12 cellular contexts compared by ENCODE assay signal in the genomic region with DNA sequence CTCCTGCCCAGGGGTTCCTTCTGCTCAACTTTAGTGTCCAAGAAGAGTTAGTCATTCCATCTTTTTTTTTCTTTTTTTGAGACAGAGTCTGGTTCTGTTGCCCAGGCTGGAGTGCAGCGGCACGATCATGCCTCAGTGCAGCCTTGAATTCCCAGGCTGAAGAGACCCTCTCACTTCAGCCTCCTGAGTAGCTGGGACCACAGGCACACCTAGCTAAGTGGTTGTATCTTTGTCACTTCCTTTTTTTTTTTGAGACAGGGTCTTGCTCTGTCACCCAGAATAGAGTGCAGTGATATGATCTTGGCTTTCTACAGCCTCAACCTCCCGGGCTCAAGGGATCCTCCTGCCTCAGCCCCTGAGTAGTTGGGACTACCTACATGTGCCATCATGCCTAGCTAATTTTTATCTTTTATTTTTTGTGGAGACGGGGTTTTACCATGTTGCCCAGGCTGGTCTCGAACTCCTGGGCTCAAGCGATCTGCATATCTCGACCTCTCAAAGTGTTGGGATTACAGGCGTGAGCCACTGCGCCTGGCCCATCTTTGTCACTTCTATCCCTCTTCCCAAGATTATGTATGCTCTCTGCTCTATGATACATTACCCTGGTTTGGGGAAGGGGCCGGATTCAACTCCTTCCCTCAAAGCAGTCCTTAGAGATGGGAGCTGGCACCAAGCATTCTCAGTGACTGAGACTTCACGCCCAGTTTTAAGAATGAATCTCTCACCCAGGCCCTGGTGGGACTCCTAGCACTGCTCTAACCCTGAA. TPM values are rescaled to one million over a fixed set of nuclear protein-coding genes. Genes with fewer than 3 reads are reported as not detected.
A peak's percentile ranks its signal among the peaks of the same experiment; 100 is the strongest.
DNase-seq lines count a peak whose midpoint lies in the region; ATAC-seq, FAIRE-seq and TF ChIP-seq lines count a peak whose summit lies in the region.
"Had no signal": no experiment of that assay in that cellular context is flagged by ENCODE, and none has a peak within 500 bp of the region (broad histone marks: within the 10 kb centered on the region; RNA-seq: fewer than 3 reads in every experiment).

No MANE protein-coding gene starts in this region.

- no peak overlapping the region for H3K4me3 Mint-ChIP-seq in activated CD8-positive, alpha-beta memory T cell treated with anti-CD3 and anti-CD28 coated beads, Interleukin-2, amount 10 ng/mL, durations not matched to agents 7 days and 5 days
- H3K4me3 Mint-ChIP-seq in activated CD8-positive, alpha-beta T cell treated with anti-CD3 and anti-CD28 coated beads, Interleukin-2, amount 10 ng/mL, durations not matched to agents 7 days and 5 days, result no peak overlapping the region

- H3K36me3 ChIP-seq in keratinocyte (ENCODE audit: control insufficient read depth in 2 of 2, extremely low read depth in 1 of 2, insufficient read depth in 2 of 2, low read length in 2 of 2) (peaks cover 0 to 8% of the 10 kb centered on the region in 2 experiments), stomach (peaks cover 25 to 40% (median 37%) of the 10 kb centered on the region in 4 donors), SJCRH30 (no peaks in the 10 kb centered on the region)
- H3K36me3 ChIP-seq: uterus had no signal

- H3K9ac ChIP-seq in keratinocyte (ENCODE audit: control insufficient read depth, extremely low read depth, insufficient read depth, low read length), result peak overlapping the region; percentile 77

- dilution Hi-C loops in keratinocyte (cut with MboI; ENCODE audit: extremely low pct_ligation_motif_present, low sequenced_read_pairs), result no loop called here

- H3K27me3 ChIP-seq in keratinocyte (ENCODE audit: control insufficient read depth, extremely low read depth, insufficient read depth, low read length) (no peaks in the 10 kb centered on the region), stomach (no peaks in the 10 kb centered on the region), SJCRH30 (no peaks in the 10 kb centered on the region)
- H3K27me3 ChIP-seq: uterus had no signal

- H3K4me2 ChIP-seq in keratinocyte (ENCODE audit: control insufficient read depth, extremely low read depth, insufficient read depth, low read depth, low read length), result peak overlapping the region; percentile 82

- H3K9me3 ChIP-seq in keratinocyte (ENCODE audit: control insufficient read depth, low read depth, low read length) (no peaks in the 10 kb centered on the region), stomach (no peaks in the 10 kb centered on the region), SJCRH30 (replicated peaks) (no peaks in the 10 kb centered on the region)
- H3K9me3 ChIP-seq: uterus had no signal

- TF ChIP-seq CTCF in keratinocyte (optimal IDR thresholded peaks at IDR 0.05 in 1 of 3, IDR thresholded peaks at IDR 0.05 in 1 of 3, conservative IDR thresholded peaks at IDR 0.05 in 1 of 3; ENCODE audit: extremely low read depth in 1 of 3, insufficient read depth in 2 of 3, low read length in 3 of 3) (no peak), stomach (IDR thresholded peaks at IDR 0.05) (no peak)

- peaks cover 26% of the 10 kb centered on the region for H3K4me1 Mint-ChIP-seq in activated CD8-positive, alpha-beta memory T cell treated with anti-CD3 and anti-CD28 coated beads, Interleukin-2, amount 10 ng/mL, durations not matched to agents 7 days and 5 days
- peaks cover 30% of the 10 kb centered on the region for H3K4me1 Mint-ChIP-seq in activated CD8-positive, alpha-beta T cell treated with anti-CD3 and anti-CD28 coated beads, Interleukin-2, amount 10 ng/mL, durations not matched to agents 7 days and 5 days (ENCODE audit: low read depth)

- H2AFZ ChIP-seq in keratinocyte (ENCODE audit: control insufficient read depth, low read length), result peak overlapping the region; percentile 39

- H3K4me3 ChIP-seq in keratinocyte (ENCODE audit: control insufficient read depth in 2 of 3, extremely low read depth in 1 of 3, insufficient read depth in 2 of 3, low read depth in 1 of 3, low read length in 3 of 3), result peak overlapping the region in 2 of 3 experiments; percentile 45 to 55
- no peak overlapping the region for H3K4me3 ChIP-seq in stomach
- no peak overlapping the region for H3K4me3 ChIP-seq in SJCRH30
- H3K4me3 ChIP-seq: uterus had no signal

- no peak for ATAC-seq in activated CD8-positive, alpha-beta memory T cell treated with anti-CD3 and anti-CD28 coated beads, Interleukin-2, amount 10 ng/mL, durations not matched to agents 7 days and 5 days
- ATAC-seq in activated CD8-positive, alpha-beta T cell treated with anti-CD3 and anti-CD28 coated beads, Interleukin-2, amount 10 ng/mL, durations not matched to agents 7 days and 5 days, result no peak

- H3K79me2 ChIP-seq in keratinocyte (ENCODE audit: control insufficient read depth, insufficient read depth, low read length), result peaks cover 1% of the 10 kb centered on the region

- WGBS in stomach, 5 donors, result 83 to 93% (median 89%) methylated on average over 11 of the region's 11 CpGs

- no peaks in the 10 kb centered on the region for H3K9me3 Mint-ChIP-seq in activated CD8-positive, alpha-beta memory T cell treated with anti-CD3 and anti-CD28 coated beads, Interleukin-2, amount 10 ng/mL, durations not matched to agents 7 days and 5 days (ENCODE audit: low read depth)
- H3K9me3 Mint-ChIP-seq in activated CD8-positive, alpha-beta T cell treated with anti-CD3 and anti-CD28 coated beads, Interleukin-2, amount 10 ng/mL, durations not matched to agents 7 days and 5 days (ENCODE audit: insufficient read depth), result no peaks in the 10 kb centered on the region

- no peaks in the 10 kb centered on the region for H3K9me1 ChIP-seq in keratinocyte (ENCODE audit: control insufficient read depth, extremely low read depth, insufficient read depth, low read length)

- CTCF ChIA-PET in activated CD8-positive, alpha-beta memory T cell treated with anti-CD3 and anti-CD28 coated beads, Interleukin-2, amount 10 ng/mL, durations not matched to agents 7 days and 5 days (lab: Charles Lee), result interaction anchor here (0.8 to 11.0 kb wide), 7 partner anchors 10 to 68 kb away, joined by 3 to 153 read pairs (median 4); a partner anchor contains a TSS
- CTCF ChIA-PET in activated CD8-positive, alpha-beta T cell treated with anti-CD3 and anti-CD28 coated beads, Interleukin-2, amount 10 ng/mL, durations not matched to agents 7 days and 5 days (lab: Charles Lee), result interaction anchor here (0.7 to 9.9 kb wide), 5 partner anchors 38 to 636 kb away, joined by 3 to 116 read pairs (median 7); a partner anchor contains a TSS

- POLR2A ChIA-PET in activated CD8-positive, alpha-beta T cell treated with anti-CD3 and anti-CD28 coated beads, Interleukin-2, amount 10 ng/mL, durations not matched to agents 7 days and 5 days (lab: Charles Lee), result interaction anchor here (0.7 to 1.3 kb wide), 5 partner anchors 9 to 45 kb away, joined by 3 to 4 read pairs (median 3); a partner anchor contains a TSS

- H3K27ac Mint-ChIP-seq in activated CD8-positive, alpha-beta memory T cell treated with anti-CD3 and anti-CD28 coated beads, Interleukin-2, amount 10 ng/mL, durations not matched to agents 7 days and 5 days, result peak overlapping the region; percentile 62
- H3K27ac Mint-ChIP-seq in activated CD8-positive, alpha-beta T cell treated with anti-CD3 and anti-CD28 coated beads, Interleukin-2, amount 10 ng/mL, durations not matched to agents 7 days and 5 days, result peak overlapping the region; percentile 93

- H3K27me3 Mint-ChIP-seq in activated CD8-positive, alpha-beta memory T cell treated with anti-CD3 and anti-CD28 coated beads, Interleukin-2, amount 10 ng/mL, durations not matched to agents 7 days and 5 days, result peaks cover 4% of the 10 kb centered on the region
- peaks cover 2% of the 10 kb centered on the region for H3K27me3 Mint-ChIP-seq in activated CD8-positive, alpha-beta T cell treated with anti-CD3 and anti-CD28 coated beads, Interleukin-2, amount 10 ng/mL, durations not matched to agents 7 days and 5 days (ENCODE audit: low read depth)

- no peak for TF ChIP-seq EP300 in stomach (IDR thresholded peaks at IDR 0.05)

- H3K4me1 ChIP-seq in keratinocyte (ENCODE audit: control insufficient read depth, extremely low read depth, insufficient read depth, low read length), result peaks cover 53% of the 10 kb centered on the region
- H3K4me1 ChIP-seq in stomach, result peaks cover 18 to 37% (median 28%) of the 10 kb centered on the region in 4 donors
- peaks cover under 1% of the 10 kb centered on the region; the same call in 1 of the 2 replicates for H3K4me1 ChIP-seq in SJCRH30
- H3K4me1 ChIP-seq: uterus had no signal

- intact Hi-C loops in stomach (cut with DNase I; ENCODE audit: low total_unique reads), result loop anchor here (5.0 kb wide), 1 partner anchor 51 kb away; no protein-coding TSS in a partner anchor

- no peak for DNase-seq in activated CD8-positive, alpha-beta memory T cell treated with anti-CD3 and anti-CD28 coated beads, Interleukin-2, amount 10 ng/mL, durations not matched to agents 7 days and 5 days
- no peak for DNase-seq in activated CD8-positive, alpha-beta memory T cell treated with anti-CD3 and anti-CD28 coated beads for 24 hours
- no peak for DNase-seq in activated CD8-positive, alpha-beta T cell treated with anti-CD3 and anti-CD28 coated beads, Interleukin-2, amount 10 ng/mL, durations not matched to agents 7 days and 5 days
- no peak for DNase-seq in keratinocyte (ENCODE audit: low read depth, low spot score)
- peak; percentile 3 for DNase-seq in stomach
- DNase-seq in occipital lobe (lab: John Stamatoyannopoulos, UW), result no peak
- no peak for DNase-seq in NCI-H2081 treated with DMSO at 0.1 percent for 48 hours (lab: John Stamatoyannopoulos, UW)
- DNase-seq in SJCRH30, result no peak
- DNase-seq: NCI-H1930, SIG-M5, uterus, WERI-Rb-1 had no signal

- H3K36me3 Mint-ChIP-seq in activated CD8-positive, alpha-beta memory T cell treated with anti-CD3 and anti-CD28 coated beads, Interleukin-2, amount 10 ng/mL, durations not matched to agents 7 days and 5 days, result no peaks in the 10 kb centered on the region
- H3K36me3 Mint-ChIP-seq in activated CD8-positive, alpha-beta T cell treated with anti-CD3 and anti-CD28 coated beads, Interleukin-2, amount 10 ng/mL, durations not matched to agents 7 days and 5 days (ENCODE audit: low read depth), result peaks cover 10% of the 10 kb centered on the region

- no peaks in the 10 kb centered on the region for H4K20me1 ChIP-seq in keratinocyte (ENCODE audit: control insufficient read depth, extremely low read depth, insufficient read depth, low read length)

- TF ChIP-seq POLR2A in stomach (IDR thresholded peaks at IDR 0.05), result no peak

- no peak for FAIRE-seq in keratinocyte (lab: Jason Lieb, UNC)

- H3K27ac ChIP-seq in keratinocyte (ENCODE audit: control insufficient read depth, insufficient read depth, low read length) (peak overlapping the region; percentile 97), stomach (peak overlapping the region; percentile 40 to 84 (median 66)), SJCRH30 (no peak overlapping the region)
- H3K27ac ChIP-seq: uterus, WERI-Rb-1 had no signal

RNA-seq across cellular contexts. Expression of a gene that starts 10.0 kb away (rescaled TPM):
- total RNA-seq in activated CD8-positive, alpha-beta memory T cell treated with anti-CD3 and anti-CD28 coated beads, Interleukin-2, amount 10 ng/mL, durations not matched to agents 7 days and 5 days, result 10 to 100 TPM; 10.7 to 26.4 TPM
- total RNA-seq in activated CD8-positive, alpha-beta T cell treated with anti-CD3 and anti-CD28 coated beads, Interleukin-2, amount 10 ng/mL, durations not matched to agents 7 days and 5 days, result 10 to 100 TPM; 12.0 to 13.0 TPM
- polyA plus RNA-seq in keratinocyte (20.5 to 39.2 TPM (median 24.8 TPM) in 3 replicates), stomach (10 to 100 TPM; 18.8 to 34.3 (median 22.6) TPM)
- 11.2 TPM for polyA plus RNA-seq in keratinocyte (2011; ENCODE audit: low read depth)
- 12.1 and 25.9 TPM in 2 replicates for polyA plus RNA-seq in keratinocyte (2011; cell fraction: cytosol; rRNA removed)
- 55.6 and 73.3 TPM in 2 replicates for polyA plus RNA-seq in keratinocyte (2011; cell fraction: nucleus; rRNA removed)
- polyA plus RNA-seq in keratinocyte (2012; ENCODE audit: low replicate concordance), result 42.9 and 52.4 TPM in 2 replicates
- polyA minus RNA-seq in keratinocyte, result 22.4 to 37.8 TPM (median 30.0 TPM) in 3 replicates
- 49.9 TPM for polyA minus RNA-seq in keratinocyte (2011; cell fraction: cytosol; rRNA and poly(A)+ RNA removed)
- polyA minus RNA-seq in keratinocyte (2011; cell fraction: nucleus; rRNA and poly(A)+ RNA removed), result 29.0 and 32.8 TPM in 2 replicates
- total RNA-seq in stomach (100 to 1,000 TPM in 3 of 5 donors, 10 to 100 TPM in 2; 23.5 to 217 (median 103) TPM), occipital lobe (2.0 TPM)
- total RNA-seq in SJCRH30 (2014; rRNA removed; shearing (Covaris generic)), result 2.5 TPM in 2 replicates

RNA-seq across cellular contexts. Expression of a gene that starts 24.2 kb away (rescaled TPM):
- total RNA-seq in activated CD8-positive, alpha-beta memory T cell treated with anti-CD3 and anti-CD28 coated beads, Interleukin-2, amount 10 ng/mL, durations not matched to agents 7 days and 5 days, result 100 to 1,000 TPM; 148 to 172 TPM
- 100 to 1,000 TPM; 179 to 189 TPM for total RNA-seq in activated CD8-positive, alpha-beta T cell treated with anti-CD3 and anti-CD28 coated beads, Interleukin-2, amount 10 ng/mL, durations not matched to agents 7 days and 5 days
- 18.1 to 40.1 TPM (median 25.0 TPM) in 3 replicates for polyA plus RNA-seq in keratinocyte
- polyA plus RNA-seq in keratinocyte (2011; ENCODE audit: low read depth), result 26.3 TPM
- polyA plus RNA-seq in keratinocyte (2011; cell fraction: cytosol; rRNA removed), result 11.4 and 22.0 TPM in 2 replicates
- 58.2 and 67.9 TPM in 2 replicates for polyA plus RNA-seq in keratinocyte (2011; cell fraction: nucleus; rRNA removed)
- polyA plus RNA-seq in keratinocyte (2012; ENCODE audit: low replicate concordance), result 16.9 and 35.5 TPM in 2 replicates
- polyA minus RNA-seq in keratinocyte, result 18.7 to 32.6 TPM (median 20.1 TPM) in 3 replicates
- polyA minus RNA-seq in keratinocyte (2011; cell fraction: cytosol; rRNA and poly(A)+ RNA removed), result 17.8 TPM
- polyA minus RNA-seq in keratinocyte (2011; cell fraction: nucleus; rRNA and poly(A)+ RNA removed), result 29.3 and 30.3 TPM in 2 replicates
- 10 to 100 TPM; 24.6 to 96.4 (median 42.6) TPM for total RNA-seq in stomach
- polyA plus RNA-seq in stomach, result 10 to 100 TPM; 18.5 to 61.3 (median 30.9) TPM
- 49.4 TPM for total RNA-seq in occipital lobe
- 15.3 and 19.9 TPM in 2 replicates for total RNA-seq in SJCRH30 (2014; rRNA removed; shearing (Covaris generic))

RNA-seq across cellular contexts. Expression of a gene that starts 40.0 kb away (rescaled TPM):
- 10 to 100 TPM; 36.5 to 49.6 TPM for total RNA-seq in activated CD8-positive, alpha-beta memory T cell treated with anti-CD3 and anti-CD28 coated beads, Interleukin-2, amount 10 ng/mL, durations not matched to agents 7 days and 5 days
- 10 to 100 TPM; 53.2 to 56.7 TPM for total RNA-seq in activated CD8-positive, alpha-beta T cell treated with anti-CD3 and anti-CD28 coated beads, Interleukin-2, amount 10 ng/mL, durations not matched to agents 7 days and 5 days
- polyA plus RNA-seq in keratinocyte (35.7 to 60.9 TPM (median 43.3 TPM) in 3 replicates), stomach (100 to 1,000 TPM; 129 to 316 (median 153) TPM)
- polyA plus RNA-seq in keratinocyte (2011; ENCODE audit: low read depth), result 6.0 TPM
- 46.0 and 102 TPM in 2 replicates for polyA plus RNA-seq in keratinocyte (2011; cell fraction: cytosol; rRNA removed)
- 62.8 and 80.0 TPM in 2 replicates for polyA plus RNA-seq in keratinocyte (2011; cell fraction: nucleus; rRNA removed)
- polyA plus RNA-seq in keratinocyte (2012; ENCODE audit: low replicate concordance), result 71.4 and 79.2 TPM in 2 replicates
- 8.5 to 13.1 TPM (median 9.6 TPM) in 3 replicates for polyA minus RNA-seq in keratinocyte
- 37.6 TPM for polyA minus RNA-seq in keratinocyte (2011; cell fraction: cytosol; rRNA and poly(A)+ RNA removed)
- 15.4 and 16.5 TPM in 2 replicates for polyA minus RNA-seq in keratinocyte (2011; cell fraction: nucleus; rRNA and poly(A)+ RNA removed)
- total RNA-seq in stomach (100 to 1,000 TPM in 1 of 5 donors, 10 to 100 TPM in 4; 13.8 to 117 (median 54.8) TPM), occipital lobe (3.6 TPM)
- 35.4 and 37.5 TPM in 2 replicates for total RNA-seq in SJCRH30 (2014; rRNA removed; shearing (Covaris generic))

RNA-seq across cellular contexts. Expression of a gene that starts 47.0 kb away (rescaled TPM):
- total RNA-seq in activated CD8-positive, alpha-beta memory T cell treated with anti-CD3 and anti-CD28 coated beads, Interleukin-2, amount 10 ng/mL, durations not matched to agents 7 days and 5 days, result 100 to 1,000 TPM; 366 to 402 TPM
- 100 to 1,000 TPM; 338 to 348 TPM for total RNA-seq in activated CD8-positive, alpha-beta T cell treated with anti-CD3 and anti-CD28 coated beads, Interleukin-2, amount 10 ng/mL, durations not matched to agents 7 days and 5 days
- polyA plus RNA-seq in keratinocyte, result 21.1 to 29.2 TPM (median 23.3 TPM) in 3 replicates
- 72.4 TPM for polyA plus RNA-seq in keratinocyte (2011; ENCODE audit: low read depth)
- 15.4 and 26.0 TPM in 2 replicates for polyA plus RNA-seq in keratinocyte (2011; cell fraction: cytosol; rRNA removed)
- 38.5 and 51.4 TPM in 2 replicates for polyA plus RNA-seq in keratinocyte (2011; cell fraction: nucleus; rRNA removed)
- 26.4 and 42.3 TPM in 2 replicates for polyA plus RNA-seq in keratinocyte (2012; ENCODE audit: low replicate concordance)
- polyA minus RNA-seq in keratinocyte, result 28.1 to 136 TPM (median 33.8 TPM) in 3 replicates
- 62.0 TPM for polyA minus RNA-seq in keratinocyte (2011; cell fraction: cytosol; rRNA and poly(A)+ RNA removed)
- polyA minus RNA-seq in keratinocyte (2011; cell fraction: nucleus; rRNA and poly(A)+ RNA removed), result 26.1 and 27.0 TPM in 2 replicates
- 100 to 1,000 TPM in 4 of 5 donors, 10 to 100 TPM in 1; 53.8 to 266 (median 131) TPM for total RNA-seq in stomach
- polyA plus RNA-seq in stomach, result 10 to 100 TPM; 44.0 to 59.4 (median 46.5) TPM
- 44.9 TPM for total RNA-seq in occipital lobe
- total RNA-seq in SJCRH30 (2014; rRNA removed; shearing (Covaris generic)), result 45.2 and 49.7 TPM in 2 replicates

Comparison
In these comparisons a context has a peak if more than half of its experiments do, and no peak if none do; other contexts are left out.
1. H3K4me3 ChIP-seq: peak in keratinocyte (2 of 3); none in stomach (0 of 4) and SJCRH30 (single experiment).